In the genomic region with DNA sequence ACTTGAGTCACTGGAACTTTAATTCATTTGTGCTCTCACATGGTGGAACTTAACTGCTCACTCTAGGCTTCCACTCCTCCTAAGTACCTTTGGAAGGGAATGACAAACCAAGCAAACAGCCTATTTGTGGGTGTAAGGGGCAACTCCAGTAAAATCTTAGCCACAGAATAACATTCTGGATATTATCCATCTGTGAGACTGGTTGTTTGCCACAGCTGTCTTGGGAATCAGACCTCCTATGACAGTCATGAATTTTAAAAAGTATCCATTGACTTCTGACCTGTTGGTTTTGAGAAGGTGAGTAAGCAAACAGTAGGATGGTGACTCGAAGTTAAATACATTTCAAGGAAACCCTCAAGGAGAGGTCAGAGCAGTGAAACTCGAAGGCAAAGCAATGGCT, we compare ENCODE assay signal across 22 cellular contexts.
DNase-seq lines count a peak whose midpoint lies in the region; ATAC-seq and TF ChIP-seq lines count a peak whose summit lies in the region.
"Had no signal": no experiment of that assay in that cellular context is flagged by ENCODE, and none has a peak within 500 bp of the region (broad histone marks: within the 10 kb centered on the region; RNA-seq: fewer than 3 reads in every experiment).

No MANE protein-coding gene starts in this region.

- H2AFZ ChIP-seq in mesenchymal stem cell (ENCODE audit: low read depth, low read length): no peak overlapping the region

- H3K14ac ChIP-seq in mesenchymal stem cell (ENCODE audit: low read length in 2 of 2): no peak overlapping the region

- no peak overlapping the region for H2BK12ac ChIP-seq in mesenchymal stem cell (ENCODE audit: low read length in 2 of 2)

- H2AK5ac ChIP-seq in mesenchymal stem cell (ENCODE audit: low read length, severe bottlenecking): no peak overlapping the region

- DNase-seq in AG20443 (ENCODE audit: low spot score) (peak; percentile 12), HFF-Myc (ENCODE audit: extremely low read depth, low read depth) (peak; percentile 51), astrocyte of the cerebellum (ENCODE audit: low read depth) (peak; percentile 33), mesenchymal stem cell (peak; percentile 61), GM13977 (ENCODE audit: low spot score) (no peak)
- DNase-seq: activated CD4-positive, alpha-beta memory T cell treated with anti-CD3 and anti-CD28 coated beads, Interleukin-2, amount 10 ng/mL, durations not matched to agents 7 days and 5 days; activated T-cell treated with anti-CD3 and anti-CD28 coated beads, Interleukin-2, amount 50 U/mL, for 72 hours; Calu3; endodermal cell; foreskin melanocyte; GDM1; H9; NCI-H1436 treated with DMSO at 0.1 percent for 48 hours; NCI-H226; NK-92 treated with Interleukin-12 subunit alpha and Interleukin-12 subunit beta, amount 100 ng/mL, for 24 hours; pancreas; Right ventricle myocardium superior; stimulated activated CD4-positive, alpha-beta T cell treated with anti-CD3 and anti-CD28 coated beads, Interleukin-4, amount 100 ng/mL, for 24 hours had no signal

- TF ChIP-seq CTCF in HFF-Myc (IDR thresholded peaks at IDR 0.05; ENCODE audit: low read depth, low read length, missing control alignments): no peak
- no peak for TF ChIP-seq CTCF in astrocyte of the cerebellum (IDR thresholded peaks at IDR 0.05; ENCODE audit: low read depth, low read length, missing control alignments)
- no peak for TF ChIP-seq CTCF in GM13977 (IDR thresholded peaks at IDR 0.05; ENCODE audit: extremely low read depth, insufficient read depth, missing control alignments)

- peak overlapping the region; percentile 52 to 56 for H3K18ac ChIP-seq in mesenchymal stem cell (ENCODE audit: low read depth in 1 of 2, low read length in 2 of 2)

- no peaks in the 10 kb centered on the region for H3K79me1 ChIP-seq in mesenchymal stem cell (replicated peaks; ENCODE audit: low read length, poor library complexity, severe bottlenecking)

- no peak overlapping the region for H2BK15ac ChIP-seq in mesenchymal stem cell (ENCODE audit: low read depth, poor library complexity, severe bottlenecking)

- peak overlapping the region; percentile 31 for H3K9ac ChIP-seq in mesenchymal stem cell (ENCODE audit: low read length)

- no peaks in the 10 kb centered on the region for H3K36me3 ChIP-seq in mesenchymal stem cell (ENCODE audit: control insufficient read depth in 1 of 2, insufficient read depth in 2 of 2, low read depth in 1 of 2, low read length in 2 of 2)
- H3K36me3 ChIP-seq: pancreas had no signal

- H2BK120ac ChIP-seq in mesenchymal stem cell (ENCODE audit: low read depth, low read length): no peak overlapping the region

- in situ Hi-C loops in astrocyte of the cerebellum (cut with HindIII; ENCODE audit: low sequenced_read_pairs): no loop called here
- in situ Hi-C loops in GM13977 (cut with MboI; ENCODE audit: low pct_unique_long_range_greater_than_20kb, low sequenced_read_pairs, unreplicated experiment): no loop called here

- no peaks in the 10 kb centered on the region for H3K4me1 ChIP-seq in mesenchymal stem cell (ENCODE audit: control insufficient read depth, insufficient read depth, low read depth, low read length)
- H3K4me1 ChIP-seq: pancreas had no signal

- H3K4ac ChIP-seq in mesenchymal stem cell (ENCODE audit: low read depth in 1 of 2, low read length in 2 of 2): no peak overlapping the region

- H3K4me3 ChIP-seq in HFF-Myc (replicated peaks; ENCODE audit: low read depth, low read length) (no peak overlapping the region), astrocyte of the cerebellum (ENCODE audit: low read depth, low read length) (no peak overlapping the region), mesenchymal stem cell (ENCODE audit: insufficient read depth in 1 of 2, low read depth in 1 of 2, low read length in 2 of 2) (no peak overlapping the region)
- H3K4me3 ChIP-seq: pancreas had no signal

- no peak overlapping the region for H4K91ac ChIP-seq in mesenchymal stem cell (ENCODE audit: low read length)

- no peaks in the 10 kb centered on the region for H3K9me3 ChIP-seq in mesenchymal stem cell (ENCODE audit: control insufficient read depth, low read length)
- H3K9me3 ChIP-seq: pancreas had no signal

- H3K23ac ChIP-seq in mesenchymal stem cell (ENCODE audit: low read length in 2 of 2): no peak overlapping the region

- peak overlapping the region; percentile 2 for H3K27ac ChIP-seq in mesenchymal stem cell (ENCODE audit: low read length, poor library complexity, severe bottlenecking)
- H3K27ac ChIP-seq: pancreas had no signal

- ATAC-seq in GM21576 (IDR thresholded peaks at IDR 0.05; ENCODE audit: unreplicated experiment): no peak
- ATAC-seq in GM19395 (IDR thresholded peaks at IDR 0.05; ENCODE audit: unreplicated experiment): no peak
- no peak for ATAC-seq in HG02798 (IDR thresholded peaks at IDR 0.05; ENCODE audit: poor library complexity, unreplicated experiment)
- ATAC-seq: activated T-cell treated with anti-CD3 and anti-CD28 coated beads, Interleukin-2, amount 50 U/mL, for 72 hours; pancreas; WTC11 had no signal

- H3K4me2 ChIP-seq in mesenchymal stem cell (ENCODE audit: low read length, poor library complexity, severe bottlenecking): no peak overlapping the region

- WGBS in mesenchymal stem cell: 0% methylated on average over 1 of the region's 2 CpGs

- H4K8ac ChIP-seq in mesenchymal stem cell (ENCODE audit: low read length): no peak overlapping the region

- H3K27me3 ChIP-seq in mesenchymal stem cell (ENCODE audit: control insufficient read depth in 1 of 2, insufficient read depth in 1 of 2, low read length in 2 of 2): no peaks in the 10 kb centered on the region
- H3K27me3 ChIP-seq: pancreas had no signal

- no peak overlapping the region for H2BK5ac ChIP-seq in mesenchymal stem cell (ENCODE audit: low read depth, low read length, poor library complexity, severe bottlenecking)
